ENCODE assay signal across 14 cellular contexts in the genomic region with DNA sequence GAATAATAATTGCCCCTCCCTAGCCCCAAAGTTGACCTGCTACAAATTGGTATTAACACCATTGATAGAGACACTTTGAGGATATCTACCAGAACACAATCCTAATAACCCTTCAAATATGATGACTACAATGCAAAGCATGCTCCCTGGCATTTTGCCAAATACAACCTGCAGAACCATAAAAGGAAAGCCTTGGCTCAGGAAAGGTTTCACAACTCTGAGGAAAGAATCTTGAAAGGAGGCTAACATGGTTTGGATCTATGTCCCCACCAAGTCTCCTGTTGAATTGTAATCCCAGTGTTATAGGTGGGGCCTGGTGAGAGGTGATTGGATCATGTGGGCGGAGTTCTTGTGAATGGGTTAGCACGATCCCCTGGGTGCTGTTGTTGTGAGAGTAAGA.
DNase-seq lines count a peak whose midpoint lies in the region; ATAC-seq, FAIRE-seq and TF ChIP-seq lines count a peak whose summit lies in the region.
"Had no signal": no experiment of that assay in that cellular context is flagged by ENCODE, and none has a peak within 500 bp of the region (broad histone marks: within the 10 kb centered on the region; RNA-seq: fewer than 3 reads in every experiment).

No MANE protein-coding gene starts in this region.

- no peak for ATAC-seq in GM23338
- no peak for ATAC-seq in K562
- ATAC-seq in left lung: peak; percentile 50
- no peak for ATAC-seq in WTC11
- ATAC-seq: activated CD4-positive, CD25-positive, alpha-beta regulatory T cell treated with anti-CD3 and anti-CD28 coated beads, Interleukin-2, amount 50 U/mL, for 24 hours; gastroesophageal sphincter had no signal

- no peak for TF ChIP-seq CTCF in GM23338 (conservative IDR thresholded peaks at IDR 0.05; ENCODE audit: low read depth in 2 of 2)
- no peak for TF ChIP-seq CTCF in LNCaP clone FGC (IDR thresholded peaks at IDR 0.05; ENCODE audit: control insufficient read depth, extremely low read depth, insufficient read depth)
- no peak for TF ChIP-seq CTCF in K562 (IDR thresholded peaks at IDR 0.05 in 2 of 3, conservative IDR thresholded peaks at IDR 0.05 in 1 of 3; ENCODE audit: insufficient read depth in 2 of 3, low read depth in 1 of 3, low read length in 3 of 3)
- no peak for TF ChIP-seq CTCF in left lung (IDR thresholded peaks at IDR 0.05)
- no peak for TF ChIP-seq CTCF in WTC11 (IDR thresholded peaks at IDR 0.05)

- H3K27ac ChIP-seq in GM23338 (ENCODE audit: low read depth) (no peak overlapping the region), K562 (ENCODE audit: extremely low read depth, low read depth, low read length) (no peak overlapping the region), left lung (no peak overlapping the region)
- H3K27ac ChIP-seq: gastroesophageal sphincter, HL-60 had no signal

- H3K4me2 ChIP-seq in GM23338: no peak overlapping the region
- no peak overlapping the region for H3K4me2 ChIP-seq in K562 (ENCODE audit: insufficient read depth, low read length)

- no peaks in the 10 kb centered on the region for H3K27me3 Mint-ChIP-seq in GM23338 (ENCODE audit: insufficient read depth, low read depth, poor library complexity)
- H3K27me3 Mint-ChIP-seq in WTC11 (ENCODE audit: low read depth): peaks cover 21% of the 10 kb centered on the region

- no peaks in the 10 kb centered on the region for H3K9me2 ChIP-seq in GM23338 (ENCODE audit: insufficient read depth)

- no peak for TF ChIP-seq RAD21 in K562 (CRISPR knock-in tag; conservative IDR thresholded peaks at IDR 0.05 in 1 of 2, IDR thresholded peaks at IDR 0.05 in 1 of 2)

- H3K4me1 Mint-ChIP-seq in GM23338: peaks cover 12% of the 10 kb centered on the region
- peaks cover 12% of the 10 kb centered on the region for H3K4me1 Mint-ChIP-seq in WTC11

- CTCF ChIA-PET in K562 (lab: Yijun Ruan, JAX; ENCODE audit: low intra/inter-chr PET ratio): no interaction called here
- CTCF ChIA-PET in WTC11 (lab: Charles Lee): no interaction called here

- 0% methylated on average over 2 of the region's 2 CpGs for WGBS in K562 (ENCODE audit: insufficient coverage, low coverage, missing lambda C conversion rate)

- H3K36me3 Mint-ChIP-seq in GM23338 (ENCODE audit: low read depth): no peaks in the 10 kb centered on the region
- H3K36me3 Mint-ChIP-seq in WTC11: no peaks in the 10 kb centered on the region

- no peak overlapping the region for H3K9ac ChIP-seq in K562 (ENCODE audit: insufficient read depth in 1 of 2, low read depth in 2 of 2, low read length in 2 of 2)

- H3K9me3 ChIP-seq in K562 (replicated peaks; ENCODE audit: control insufficient read depth, insufficient read depth, low read depth, low read length) (no peaks in the 10 kb centered on the region), left lung (no peaks in the 10 kb centered on the region)
- H3K9me3 ChIP-seq: Caco-2, gastroesophageal sphincter had no signal

- H4K20me1 ChIP-seq in GM23338 (replicated peaks; ENCODE audit: insufficient read depth) (no peaks in the 10 kb centered on the region), K562 (replicated peaks; ENCODE audit: control insufficient read depth, insufficient read depth, low read length) (no peaks in the 10 kb centered on the region)

- H3K4me1 ChIP-seq in GM23338 (ENCODE audit: insufficient read depth) (peaks cover 10% of the 10 kb centered on the region), K562 (replicated peaks in 1 of 2; ENCODE audit: control insufficient read depth in 2 of 2, insufficient read depth in 2 of 2, low read length in 2 of 2) (no peaks in the 10 kb centered on the region), left lung (no peaks in the 10 kb centered on the region)
- H3K4me1 ChIP-seq: Caco-2 had no signal

- no peaks in the 10 kb centered on the region for H3F3A ChIP-seq in GM23338 (replicated peaks; ENCODE audit: low read depth)

- DNase-seq in GM23338 (ENCODE audit: low spot score) (no peak), LNCaP clone FGC (ENCODE audit: low read depth) (peak; percentile 21), K562 (ENCODE audit: extremely low read depth in 1 of 4, low spot score in 3 of 4) (no peak), left lung (no peak), HuH-7 (ENCODE audit: low spot score) (no peak), WTC11 (ENCODE audit: low spot score) (no peak), NCI-H2227 (lab: John Stamatoyannopoulos, UW; ENCODE audit: unreplicated experiment) (no peak)
- DNase-seq: stimulated activated naive CD4-positive, alpha-beta T cell treated with Interleukin-2 at 50 U/mL for 16 hours had no signal

- H2AFZ ChIP-seq in GM23338 (peak overlapping the region; percentile 60; the same call in 1 of the 2 replicates), K562 (ENCODE audit: low read depth, low read length) (no peak overlapping the region)

- TF ChIP-seq POLR2A in K562 (conservative IDR thresholded peaks at IDR 0.05): no peak

- H3K4me3 Mint-ChIP-seq in GM23338 (no peak overlapping the region), WTC11 (no peak overlapping the region)

- no peaks in the 10 kb centered on the region for H3K36me3 ChIP-seq in GM23338 (ENCODE audit: insufficient read depth)
- H3K36me3 ChIP-seq in K562 (ENCODE audit: control insufficient read depth, insufficient read depth, low read length): no peaks in the 10 kb centered on the region
- no peaks in the 10 kb centered on the region for H3K36me3 ChIP-seq in left lung
- H3K36me3 ChIP-seq: gastroesophageal sphincter had no signal

- no peak for TF ChIP-seq EP300 in K562 (IDR thresholded peaks at IDR 0.05; ENCODE audit: low read length)

- H3K27me3 ChIP-seq in GM23338 (ENCODE audit: insufficient read depth) (no peaks in the 10 kb centered on the region), K562 (ENCODE audit: control insufficient read depth in 2 of 2, insufficient read depth in 2 of 2, low read length in 2 of 2) (no peaks in the 10 kb centered on the region), left lung (no peaks in the 10 kb centered on the region)
- H3K27me3 ChIP-seq: gastroesophageal sphincter had no signal

- no peaks in the 10 kb centered on the region for H3K9me3 Mint-ChIP-seq in GM23338
- H3K9me3 Mint-ChIP-seq in WTC11: no peaks in the 10 kb centered on the region
- H3K9me3 Mint-ChIP-seq: activated T-helper 2 cell treated with anti-CD3 and anti-CD28 coated beads, Interferon-gamma antibody, Interleukin-2, Interleukin-4, amounts not matched to agents 10 μg/mL and 5 μg/mL and 100 μg/mL, durations not matched to agents 14 hours and 24 hours and 36 hours had no signal

- FAIRE-seq in K562 (lab: Jason Lieb, UNC): no peak

- H3K27ac Mint-ChIP-seq in GM23338 (no peak overlapping the region), WTC11 (no peak overlapping the region)
- H3K27ac Mint-ChIP-seq: activated T-helper 2 cell treated with anti-CD3 and anti-CD28 coated beads, Interferon-gamma antibody, Interleukin-2, Interleukin-4, amounts not matched to agents 10 μg/mL and 5 μg/mL and 100 μg/mL, durations not matched to agents 14 hours and 24 hours and 36 hours had no signal

- no peak overlapping the region for H3K4me3 ChIP-seq in GM23338
- H3K4me3 ChIP-seq in LNCaP clone FGC (ENCODE audit: low read depth, low read length): no peak overlapping the region
- H3K4me3 ChIP-seq in K562: no peak overlapping the region
- no peak overlapping the region for H3K4me3 ChIP-seq in left lung
- H3K4me3 ChIP-seq: gastroesophageal sphincter, lung had no signal

- intact Hi-C loops in K562 (cut with micrococcal nuclease): no loop called here
- intact Hi-C loops in left lung (cut with DNase I): no loop called here

- POLR2A ChIA-PET in K562 (lab: Yijun Ruan, JAX): no interaction called here
- POLR2A ChIA-PET in WTC11 (lab: Charles Lee): no interaction called here

- in situ Hi-C loops in K562 (cut with MboI): no loop called here

- no peaks in the 10 kb centered on the region for H3K79me2 ChIP-seq in GM23338 (replicated peaks; ENCODE audit: insufficient read depth)
- H3K79me2 ChIP-seq in K562 (ENCODE audit: control insufficient read depth, insufficient read depth, low read length): no peaks in the 10 kb centered on the region

- no TSS peak for BruUV-seq in K562 (replicated peaks; lab: Mats Ljungman, UMichigan)

- H3K9me1 ChIP-seq in K562 (ENCODE audit: control insufficient read depth, insufficient read depth, low read length): no peaks in the 10 kb centered on the region

TF ChIP-seq in GM23338, 12 proteins besides CTCF, POLR2A, EP300 and RAD21 (continues in another document):
- TF ChIP-seq CREB1 (CRISPR knock-in tag; IDR thresholded peaks at IDR 0.05; ENCODE audit: low read depth): no peak

TF ChIP-seq in K562, 482 proteins besides CTCF, POLR2A, EP300 and RAD21:
- TF ChIP-seq NFIX (CRISPR knock-in tag; IDR thresholded peaks at IDR 0.05; ENCODE audit: low read depth) (peak; percentile 85), FOXK1 (CRISPR knock-in tag; IDR thresholded peaks at IDR 0.05; ENCODE audit: borderline replicate concordance) (no peak), CBFA2T3 (IDR thresholded peaks at IDR 0.05) (no peak), NFIC (IDR thresholded peaks at IDR 0.05) (peak; percentile 95), U2AF1 (optimal IDR thresholded peaks at IDR 0.05; ENCODE audit: low read depth, low read length) (no peak)

TF ChIP-seq in WTC11, 78 proteins besides CTCF, POLR2A, EP300 and RAD21 (continues in another document):
- TF ChIP-seq ZNF317 (CRISPR knock-in tag; IDR thresholded peaks at IDR 0.05; ENCODE audit: borderline replicate concordance, low read depth) (no peak), TEAD1 (CRISPR knock-in tag; IDR thresholded peaks at IDR 0.05) (no peak), CDX4 (CRISPR knock-in tag; IDR thresholded peaks at IDR 0.05; ENCODE audit: borderline replicate concordance) (no peak), ESRRA (CRISPR knock-in tag; IDR thresholded peaks at IDR 0.05; ENCODE audit: borderline replicate concordance) (no peak)
- TF ChIP-seq, protein P1, sequence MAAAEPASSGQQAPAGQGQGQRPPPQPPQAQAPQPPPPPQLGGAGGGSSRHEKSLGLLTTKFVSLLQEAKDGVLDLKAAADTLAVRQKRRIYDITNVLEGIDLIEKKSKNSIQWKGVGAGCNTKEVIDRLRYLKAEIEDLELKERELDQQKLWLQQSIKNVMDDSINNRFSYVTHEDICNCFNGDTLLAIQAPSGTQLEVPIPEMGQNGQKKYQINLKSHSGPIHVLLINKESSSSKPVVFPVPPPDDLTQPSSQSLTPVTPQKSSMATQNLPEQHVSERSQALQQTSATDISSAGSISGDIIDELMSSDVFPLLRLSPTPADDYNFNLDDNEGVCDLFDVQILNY (CRISPR knock-in tag; IDR thresholded peaks at IDR 0.05): no peak
- TF ChIP-seq, protein P2, sequence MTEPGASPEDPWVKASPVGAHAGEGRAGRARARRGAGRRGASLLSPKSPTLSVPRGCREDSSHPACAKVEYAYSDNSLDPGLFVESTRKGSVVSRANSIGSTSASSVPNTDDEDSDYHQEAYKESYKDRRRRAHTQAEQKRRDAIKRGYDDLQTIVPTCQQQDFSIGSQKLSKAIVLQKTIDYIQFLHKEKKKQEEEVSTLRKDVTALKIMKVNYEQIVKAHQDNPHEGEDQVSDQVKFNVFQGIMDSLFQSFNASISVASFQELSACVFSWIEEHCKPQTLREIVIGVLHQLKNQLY (CRISPR knock-in tag; IDR thresholded peaks at IDR 0.05): no peak
